23 cellular contexts compared by ENCODE assay signal in genomic region chr2:50751255-50752069, GRCh38.
DNase-seq lines count a peak whose midpoint lies in the region; ATAC-seq and TF ChIP-seq lines count a peak whose summit lies in the region.
"Had no signal": no experiment of that assay in that cellular context is flagged by ENCODE, and none has a peak within 500 bp of the region (broad histone marks: within the 10 kb centered on the region; RNA-seq: fewer than 3 reads in every experiment).

No MANE protein-coding gene starts in this region.

- no peak overlapping the region for H2AK5ac ChIP-seq in IMR-90 (ENCODE audit: low read depth, low read length)

- intact Hi-C loops in IMR-90 (cut with micrococcal nuclease): no loop called here

- DNase-seq in A172 (ENCODE audit: low spot score): peak; percentile 9
- peak; percentile 32 for DNase-seq in IMR-90
- DNase-seq in fibroblast of pulmonary artery (ENCODE audit: low read depth): peak; percentile 10
- DNase-seq in immature natural killer cell: no peak
- no peak for DNase-seq in anterior cingulate cortex (lab: John Stamatoyannopoulos, UW)
- DNase-seq: activated CD4-positive, alpha-beta T cell treated with anti-CD3 and anti-CD28 coated beads, Interleukin-2, amount 50 U/mL, for 4 hours; activated CD8-positive, alpha-beta memory T cell treated with anti-CD3 and anti-CD28 coated beads, Interleukin-2, amount 50 U/mL, for 48 hours; activated naive CD8-positive, alpha-beta T cell treated with anti-CD3 and anti-CD28 coated beads, Interleukin-2, amount 10 ng/mL, durations not matched to agents 7 days and 5 days; body of pancreas; endodermal cell; MG63; mucosa of descending colon; NCI-H1436 treated with DMSO at 0.1 percent for 48 hours; NCI-H226; posterior cingulate gyrus had no signal

- no peak overlapping the region for H3K4me2 ChIP-seq in IMR-90 (ENCODE audit: low read depth, low read length)

- H4K20me1 ChIP-seq in IMR-90 (ENCODE audit: insufficient read depth, low read length): no peaks in the 10 kb centered on the region

- H2BK5ac ChIP-seq in IMR-90 (ENCODE audit: low read depth, low read length, poor library complexity, severe bottlenecking): no peak overlapping the region

- dilution Hi-C loops in IMR-90 (cut with HindIII; ENCODE audit: low sequenced_read_pairs, unreplicated experiment): no loop called here

- H2AK9ac ChIP-seq in IMR-90 (replicated peaks; ENCODE audit: low read depth, low read length, poor library complexity): no peak overlapping the region

- H3K9me3 Mint-ChIP-seq in immature natural killer cell: peaks cover 2 to 39% (median 11%) of the 10 kb centered on the region in 6 donors
- H3K9me3 Mint-ChIP-seq: activated naive CD8-positive, alpha-beta T cell treated with anti-CD3 and anti-CD28 coated beads, Interleukin-2, amount 10 ng/mL, durations not matched to agents 7 days and 5 days; endodermal cell; neural crest cell; WTC11 had no signal

- TF ChIP-seq CTCF in IMR-90 (conservative IDR thresholded peaks at IDR 0.05; ENCODE audit: low read depth, low read length): no peak
- TF ChIP-seq CTCF in VCaP (conservative IDR thresholded peaks at IDR 0.05): 0 out of 2 replicates have a peak, but pooled peaks have one; percentile 6
- no peak for TF ChIP-seq CTCF in fibroblast of pulmonary artery (IDR thresholded peaks at IDR 0.05; ENCODE audit: low read length, missing control alignments)

- H3K27ac ChIP-seq in IMR-90 (ENCODE audit: insufficient read depth, low read length): no peak overlapping the region
- no peak overlapping the region for H3K27ac ChIP-seq in VCaP
- H3K27ac ChIP-seq: body of pancreas, C4-2B, coronary artery had no signal

- no CpG with 5 or more reads among the region's 3 CpGs for WGBS in IMR-90 (ENCODE audit: extremely low coverage in 2 of 2, insufficient read length in 1 of 2), 2 experiments

- H2BK20ac ChIP-seq in IMR-90 (ENCODE audit: low read depth, low read length): no peak overlapping the region

- no peak for TF ChIP-seq RAD21 in IMR-90 (IDR thresholded peaks at IDR 0.05; ENCODE audit: low read length)

- no peaks in the 10 kb centered on the region for H3K27me3 ChIP-seq in IMR-90 (ENCODE audit: control insufficient read depth, insufficient read depth, low read length)
- H3K27me3 ChIP-seq: body of pancreas, MG63 had no signal

- peak; percentile 27; the same call in 1 of the 2 replicates for ATAC-seq in IMR-90 (ENCODE audit: low read depth)
- no peak for ATAC-seq in HG02588 (IDR thresholded peaks at IDR 0.05; ENCODE audit: unreplicated experiment)
- no peak for ATAC-seq in HG03025 (IDR thresholded peaks at IDR 0.05; ENCODE audit: low FRiP score, unreplicated experiment)
- ATAC-seq: body of pancreas, mucosa of descending colon, WTC11 had no signal

- CTCF ChIA-PET in IMR-90 (lab: Yijun Ruan, JAX): interaction anchor here (1.2 kb wide), 1 partner anchor 222 kb away, joined by 3 read pairs; no protein-coding TSS in a partner anchor

- H3K9me1 ChIP-seq in IMR-90 (ENCODE audit: insufficient read depth, low read length): no peaks in the 10 kb centered on the region

- H3K27me3 Mint-ChIP-seq in immature natural killer cell (ENCODE audit: low read depth in 3 of 3): peaks cover 0 to 2% (median 0%) of the 10 kb centered on the region in 3 donors
- H3K27me3 Mint-ChIP-seq: activated naive CD8-positive, alpha-beta T cell treated with anti-CD3 and anti-CD28 coated beads, Interleukin-2, amount 10 ng/mL, durations not matched to agents 7 days and 5 days; IgD-negative memory B cell had no signal

- H3K18ac ChIP-seq in IMR-90 (ENCODE audit: low read depth, low read length): no peak overlapping the region

- no peak overlapping the region for H3K14ac ChIP-seq in IMR-90 (replicated peaks; ENCODE audit: low read depth, low read length)

- H3K9me3 ChIP-seq in IMR-90 (ENCODE audit: control insufficient read depth, insufficient read depth, low read length): no peaks in the 10 kb centered on the region
- H3K9me3 ChIP-seq: body of pancreas, MG63, mucosa of descending colon had no signal

- no peak overlapping the region for H4K5ac ChIP-seq in IMR-90 (ENCODE audit: low read depth, low read length)

- H3K4me3 ChIP-seq in IMR-90 (ENCODE audit: insufficient read depth, low read depth, low read length): no peak overlapping the region
- no peak overlapping the region for H3K4me3 ChIP-seq in fibroblast of pulmonary artery (replicated peaks; ENCODE audit: low read depth, low read length)
- H3K4me3 ChIP-seq: body of pancreas, coronary artery, MG63, mucosa of descending colon had no signal

- H3K56ac ChIP-seq in IMR-90 (ENCODE audit: extremely low read depth, insufficient read depth, low read length): no peak overlapping the region

- H4K8ac ChIP-seq in IMR-90 (ENCODE audit: low read depth in 2 of 2, low read length in 2 of 2): no peak overlapping the region

- no TSS peak for BruUV-seq in IMR-90 (replicated peaks; lab: Mats Ljungman, UMichigan)

- H3K79me1 ChIP-seq in IMR-90 (ENCODE audit: low read depth in 1 of 2, low read length in 2 of 2): no peaks in the 10 kb centered on the region

- H3K36me3 Mint-ChIP-seq in immature natural killer cell: no peaks in the 10 kb centered on the region
- H3K36me3 Mint-ChIP-seq: activated naive CD8-positive, alpha-beta T cell treated with anti-CD3 and anti-CD28 coated beads, Interleukin-2, amount 10 ng/mL, durations not matched to agents 7 days and 5 days; IgD-negative memory B cell; WTC11 had no signal

- in situ Hi-C loops in IMR-90 (cut with MboI; ENCODE audit: low sequenced_read_pairs): no loop called here

- TF ChIP-seq POLR2A in IMR-90 (IDR thresholded peaks at IDR 0.05; ENCODE audit: low read depth, low read length): no peak

- H3K4me1 Mint-ChIP-seq in immature natural killer cell: no peaks in the 10 kb centered on the region
- H3K4me1 Mint-ChIP-seq: activated naive CD8-positive, alpha-beta T cell treated with anti-CD3 and anti-CD28 coated beads, Interleukin-2, amount 10 ng/mL, durations not matched to agents 7 days and 5 days; IgD-negative memory B cell had no signal

- H3K9ac ChIP-seq in IMR-90 (ENCODE audit: low read depth, low read length): no peak overlapping the region

- no peaks in the 10 kb centered on the region for H3K36me3 ChIP-seq in IMR-90 (ENCODE audit: control insufficient read depth, insufficient read depth, low read length)
- H3K36me3 ChIP-seq: MG63 had no signal

- H3K23ac ChIP-seq in IMR-90 (ENCODE audit: low read depth, low read length): no peak overlapping the region

- no peak overlapping the region for H3K27ac Mint-ChIP-seq in immature natural killer cell
- H3K27ac Mint-ChIP-seq: activated naive CD8-positive, alpha-beta T cell treated with anti-CD3 and anti-CD28 coated beads, Interleukin-2, amount 10 ng/mL, durations not matched to agents 7 days and 5 days; endodermal cell; IgD-negative memory B cell; WTC11 had no signal

- H4K91ac ChIP-seq in IMR-90 (ENCODE audit: insufficient read depth, low read depth, low read length): no peak overlapping the region

- H2BK120ac ChIP-seq in IMR-90 (ENCODE audit: low read depth, low read length): no peak overlapping the region

- H2AFZ ChIP-seq in IMR-90 (replicated peaks; ENCODE audit: low read length, poor library complexity): no peak overlapping the region

- POLR2A ChIA-PET in IMR-90 (lab: Charles Lee; ENCODE audit: unreplicated experiment): no interaction called here

- no peaks in the 10 kb centered on the region for H3K4me1 ChIP-seq in IMR-90 (ENCODE audit: control insufficient read depth, insufficient read depth, low read length)
- H3K4me1 ChIP-seq: body of pancreas had no signal

- H3K4ac ChIP-seq in IMR-90 (ENCODE audit: low read depth, low read length): no peak overlapping the region; the same call in 1 of the 2 replicates

- no peak overlapping the region for H2BK15ac ChIP-seq in IMR-90 (ENCODE audit: low read depth, low read length)

- H3K4me3 Mint-ChIP-seq in immature natural killer cell: no peak overlapping the region
- H3K4me3 Mint-ChIP-seq: activated naive CD8-positive, alpha-beta T cell treated with anti-CD3 and anti-CD28 coated beads, Interleukin-2, amount 10 ng/mL, durations not matched to agents 7 days and 5 days; endodermal cell; IgD-negative memory B cell; neural crest cell; WTC11 had no signal

TF ChIP-seq in IMR-90, 13 proteins besides CTCF, POLR2A, EP300 and RAD21:
- no peak for TF ChIP-seq USF2 (IDR thresholded peaks at IDR 0.05; ENCODE audit: low read depth, low read length)
- TF ChIP-seq MAFK (IDR thresholded peaks at IDR 0.05; ENCODE audit: low read depth, low read length): no peak
- no peak for TF ChIP-seq CEBPB (IDR thresholded peaks at IDR 0.05; ENCODE audit: low read depth, low read length)
- no peak for TF ChIP-seq FOS (IDR thresholded peaks at IDR 0.05; ENCODE audit: low read depth, low read length)
- TF ChIP-seq RCOR1 (IDR thresholded peaks at IDR 0.05; ENCODE audit: insufficient replicate concordance, low read length): no peak
- no peak for TF ChIP-seq CHD1 (IDR thresholded peaks at IDR 0.05; ENCODE audit: low read depth, low read length)
- no peak for TF ChIP-seq RFX5 (IDR thresholded peaks at IDR 0.05; ENCODE audit: low read depth, low read length)
- no peak for TF ChIP-seq MAZ (IDR thresholded peaks at IDR 0.05; ENCODE audit: borderline replicate concordance, low read depth, low read length)
- TF ChIP-seq ELK1 (IDR thresholded peaks at IDR 0.05; ENCODE audit: borderline replicate concordance, low read depth, low read length): no peak
- TF ChIP-seq NFE2L2 (IDR thresholded peaks at IDR 0.05; ENCODE audit: low read depth, low read length): no peak

Comparison
In these comparisons a context has a peak if more than half of its experiments do, and no peak if none do; other contexts are left out.
1. DNase-seq: peak in A172 (single experiment), IMR-90 (single experiment) and fibroblast of pulmonary artery (single experiment); none in immature natural killer cell (0 of 3) and anterior cingulate cortex (0 of 58).